23 cellular contexts compared by ENCODE assay signal in the genomic region with DNA sequence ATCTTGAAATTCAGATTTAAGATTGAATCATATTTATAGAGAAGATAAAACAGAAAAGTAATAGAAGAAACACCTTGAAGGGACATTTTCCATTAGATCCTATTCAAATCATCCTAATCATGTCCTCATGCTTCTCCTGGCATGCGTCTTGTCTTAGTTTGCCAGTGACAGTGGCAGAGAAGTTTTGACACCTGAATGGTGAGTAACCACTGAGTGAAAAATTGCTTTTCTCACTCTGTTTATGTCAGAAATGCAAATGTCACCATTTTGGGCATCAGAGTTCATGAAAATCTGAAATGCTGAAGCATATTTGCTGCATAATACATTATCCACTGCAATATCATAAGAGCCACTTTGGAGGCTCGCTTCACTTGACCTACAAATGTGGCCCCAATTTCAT.
"Had no signal": no experiment of that assay in that cellular context is flagged by ENCODE, and none has a peak within 500 bp of the region (broad histone marks: within the 10 kb centered on the region; RNA-seq: fewer than 3 reads in every experiment).

No MANE protein-coding gene starts in this region.

- H3K4me3 ChIP-seq: coronary artery, dorsolateral prefrontal cortex, esophagus squamous epithelium, gastrocnemius medialis, heart right ventricle, left lung, lower lobe of right lung, mucosa of descending colon had no signal

- H3K4me1 Mint-ChIP-seq: naive B cell had no signal

- H3K27ac Mint-ChIP-seq: effector memory CD8-positive, alpha-beta T cell; endodermal cell; naive B cell had no signal

- H3K36me3 Mint-ChIP-seq: mesothelial cell of epicardium, naive B cell had no signal

- H3K9me3 Mint-ChIP-seq: effector memory CD8-positive, alpha-beta T cell; endodermal cell; mesothelial cell of epicardium; naive B cell had no signal

- H3K27me3 ChIP-seq: esophagus squamous epithelium, gastrocnemius medialis, left lung had no signal

- H3K36me3 ChIP-seq: gastrocnemius medialis, heart right ventricle, lower lobe of right lung had no signal

- ATAC-seq: effector memory CD8-positive, alpha-beta T cell; esophagus mucosa; gastrocnemius medialis; heart right ventricle; left cardiac atrium; left lung; left ventricle myocardium superior; lower lobe of right lung; mucosa of descending colon had no signal

- H3K4me3 Mint-ChIP-seq: effector memory CD8-positive, alpha-beta T cell; endodermal cell; mesothelial cell of epicardium; naive B cell had no signal

- H3K27ac ChIP-seq: coronary artery, dorsolateral prefrontal cortex, epithelial cell of prostate, esophagus squamous epithelium, gastrocnemius medialis, heart right ventricle, left lung, lower lobe of right lung had no signal

- DNase-seq: dermis blood vessel endothelial cell; dorsolateral prefrontal cortex; effector CD4-positive, alpha-beta T cell; effector memory CD8-positive, alpha-beta T cell; endodermal cell; erythroblast; esophagus squamous epithelium; foreskin fibroblast; gastrocnemius medialis; glutamatergic neuron; head of caudate nucleus; heart right ventricle; hippocampal formation; left cardiac atrium; left lung; left ventricle myocardium superior; lower lobe of right lung; mucosa of descending colon; naive B cell had no signal

- H3K4me1 ChIP-seq: esophagus squamous epithelium, heart right ventricle, left lung, lower lobe of right lung had no signal

- H3K9me3 ChIP-seq: esophagus squamous epithelium, gastrocnemius medialis, heart right ventricle, left lung, lower lobe of right lung, mucosa of descending colon had no signal
